ENCODE assay signal across 7 cellular contexts in the genomic region with DNA sequence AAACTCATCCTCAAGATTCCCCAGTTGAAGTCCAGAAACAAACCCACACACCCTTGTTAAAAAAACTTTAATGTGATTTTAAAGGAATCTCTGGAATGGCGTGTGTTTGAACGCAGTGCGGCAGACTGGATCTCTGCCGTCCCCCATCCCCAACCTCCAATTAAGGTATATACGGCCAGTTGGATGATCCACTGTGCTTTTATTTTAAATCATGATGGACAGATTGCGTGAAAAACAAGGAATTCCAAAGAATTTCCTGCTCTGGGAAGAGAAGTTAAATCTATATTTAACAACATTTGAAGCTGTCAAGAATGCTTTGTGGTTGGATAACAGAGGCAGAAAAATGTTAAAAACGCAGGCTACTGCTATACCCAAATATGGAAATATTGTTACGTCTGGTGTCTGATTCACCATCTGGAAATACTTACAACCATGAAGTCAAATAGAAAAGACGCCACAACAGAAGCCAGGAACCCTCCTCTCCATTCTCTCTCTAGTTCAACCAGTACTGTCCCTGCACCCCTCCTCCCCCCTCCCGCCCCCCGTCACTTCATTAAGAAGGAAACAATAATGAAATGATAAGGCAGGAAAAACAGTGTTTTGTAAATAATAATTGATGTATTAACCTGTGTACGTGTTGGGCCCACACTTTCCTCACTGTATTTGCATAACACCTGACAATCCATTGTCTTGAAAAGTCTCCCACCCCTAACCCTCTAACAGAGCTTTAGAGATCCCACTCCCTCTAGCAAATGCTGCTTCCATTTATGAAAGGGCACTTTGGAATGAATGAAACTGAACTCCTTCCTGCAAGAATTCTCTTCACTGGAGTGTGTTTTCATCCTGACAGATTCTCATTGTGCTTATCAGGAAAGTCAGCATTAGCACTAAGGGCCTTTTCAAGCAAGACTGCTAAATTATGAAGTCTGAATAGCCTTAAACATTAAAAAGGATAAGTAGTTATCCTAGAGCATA. TPM values are rescaled to one million over a fixed set of nuclear protein-coding genes. Genes with fewer than 3 reads are reported as not detected.
DNase-seq lines count a peak whose midpoint lies in the region; ATAC-seq and TF ChIP-seq lines count a peak whose summit lies in the region.

No MANE protein-coding gene starts in this region.

- TF ChIP-seq POLR2A in breast epithelium (IDR thresholded peaks at IDR 0.05): no peak
- peak in 1 of 2 donors; percentile 6 for TF ChIP-seq POLR2A in tibial nerve (IDR thresholded peaks at IDR 0.05)

- H3K36me3 Mint-ChIP-seq in CD8-positive, alpha-beta memory T cell: no peaks in the 10 kb centered on the region

- H3K4me1 Mint-ChIP-seq in CD8-positive, alpha-beta memory T cell: peaks cover 19 to 52% (median 28%) of the 10 kb centered on the region in 3 donors

- intact Hi-C loops in breast epithelium (cut with DNase I; ENCODE audit: low total_unique reads) (loop anchor here (10.0 kb wide), 1 partner anchor 274 kb away; no protein-coding TSS in a partner anchor), left lung (cut with DNase I) (no loop called here), posterior vena cava (cut with DNase I) (loop anchor here in 1 of 2 donors (5.0 to 10.0 kb wide), 2 partner anchors 54 to 271 kb away; no protein-coding TSS in a partner anchor)

- H3K27ac Mint-ChIP-seq in CD8-positive, alpha-beta memory T cell: no peak overlapping the region

- H3K36me3 ChIP-seq in breast epithelium (no peaks in the 10 kb centered on the region), left lung (peaks cover 0 to 9% of the 10 kb centered on the region in 2 donors), tibial nerve (peaks cover 0 to 13% (median 0%) of the 10 kb centered on the region in 3 donors)
- H3K36me3 ChIP-seq in CD8-positive, alpha-beta memory T cell (ENCODE audit: insufficient read depth, low read length): no peaks in the 10 kb centered on the region

- H3K27me3 Mint-ChIP-seq in CD8-positive, alpha-beta memory T cell: peaks cover 58 to 81% of the 10 kb centered on the region in 2 donors

- WGBS in tibial nerve, 2 donors: 26% methylated on average over 12 of the region's 12 CpGs

- no peaks in the 10 kb centered on the region for H3K9me3 ChIP-seq in breast epithelium
- H3K9me3 ChIP-seq in left lung: no peaks in the 10 kb centered on the region
- H3K9me3 ChIP-seq in tibial nerve: no peaks in the 10 kb centered on the region
- H3K9me3 ChIP-seq in CD8-positive, alpha-beta memory T cell (ENCODE audit: low read length): no peaks in the 10 kb centered on the region

- peaks cover 0 to 6% of the 10 kb centered on the region in 2 donors for H3K4me1 ChIP-seq in breast epithelium
- peaks cover 0 to 57% of the 10 kb centered on the region in 2 donors for H3K4me1 ChIP-seq in left lung
- peaks cover 0 to 51% (median 11%) of the 10 kb centered on the region in 4 donors for H3K4me1 ChIP-seq in tibial nerve
- no peaks in the 10 kb centered on the region for H3K4me1 ChIP-seq in CD8-positive, alpha-beta memory T cell (ENCODE audit: insufficient read depth, low read length)

- peak; percentile 18 to 51 for TF ChIP-seq EP300 in tibial nerve (IDR thresholded peaks at IDR 0.05)

- H3K9me3 Mint-ChIP-seq in CD8-positive, alpha-beta memory T cell: no peaks in the 10 kb centered on the region

- POLR2A ChIA-PET in CD8-positive, alpha-beta memory T cell (lab: Charles Lee): no interaction called here

- DNase-seq in HT1080 (ENCODE audit: low read depth) (peak; percentile 89), breast epithelium (ENCODE audit: low spot score in 2 of 2) (peak in 1 of 2 donors; percentile 39), left lung (no peak), tibial nerve (ENCODE audit: low spot score in 2 of 2) (no peak), posterior vena cava (ENCODE audit: low spot score) (no peak)
- no peak for DNase-seq in CD8-positive, alpha-beta memory T cell

- peak overlapping the region; percentile 73 to 86 (median 73) for H3K4me3 ChIP-seq in breast epithelium
- H3K4me3 ChIP-seq in left lung: peak overlapping the region; percentile 51 to 54
- peak overlapping the region; percentile 43 to 79 (median 65) for H3K4me3 ChIP-seq in tibial nerve
- no peak overlapping the region for H3K4me3 ChIP-seq in CD8-positive, alpha-beta memory T cell (ENCODE audit: low read length)

- CTCF ChIA-PET in CD8-positive, alpha-beta memory T cell (lab: Charles Lee): no interaction called here

- peak overlapping the region in 1 of 7 donors; percentile 9 for H3K4me3 Mint-ChIP-seq in CD8-positive, alpha-beta memory T cell

- no peak for ATAC-seq in left lung
- ATAC-seq in HG02798 (IDR thresholded peaks at IDR 0.05; ENCODE audit: poor library complexity, unreplicated experiment): no peak

- H3K27me3 ChIP-seq in breast epithelium: no peaks in the 10 kb centered on the region
- peaks cover 0 to 62% of the 10 kb centered on the region in 2 donors for H3K27me3 ChIP-seq in left lung
- H3K27me3 ChIP-seq in tibial nerve: no peaks in the 10 kb centered on the region
- peaks cover 17% of the 10 kb centered on the region for H3K27me3 ChIP-seq in CD8-positive, alpha-beta memory T cell (ENCODE audit: insufficient read depth, low read length, poor library complexity, severe bottlenecking)

- H3K27ac ChIP-seq in breast epithelium (peak overlapping the region; percentile 99), left lung (peak overlapping the region; percentile 87 to 95), tibial nerve (peak overlapping the region; percentile 84 to 100 (median 96))
- H3K27ac ChIP-seq in CD8-positive, alpha-beta memory T cell (ENCODE audit: low read depth, low read length): no peak overlapping the region

- TF ChIP-seq CTCF in breast epithelium (IDR thresholded peaks at IDR 0.05) (no peak), left lung (IDR thresholded peaks at IDR 0.05) (no peak), tibial nerve (IDR thresholded peaks at IDR 0.05) (no peak)

RNA-seq across cellular contexts. Expression of a gene that starts 2.0 kb away (rescaled TPM):
- 22.9 and 38.1 TPM in 2 replicates for total RNA-seq in HT1080 (2014; rRNA removed; shearing (Covaris generic))
- polyA plus RNA-seq in HT1080 (2015; cell fraction: cytosol; rRNA removed): 367 and 414 TPM in 2 replicates
- 987 and 1,103 TPM in 2 replicates for polyA plus RNA-seq in HT1080 (2015; cell fraction: nucleus; rRNA removed)
- total RNA-seq in breast epithelium (100 to 1,000 TPM; 109 to 243 (median 110) TPM), left lung (100 to 1,000 TPM; 163 to 554 TPM), tibial nerve (100 to 1,000 TPM in 2 of 4 donors, 10 to 100 TPM in 2; 63.0 to 273 (median 124) TPM), posterior vena cava (100 to 1,000 TPM; 289 to 751 TPM)
- under 1 TPM in 1 of 2 experiments, not detected in 1; 0.09 TPM for total RNA-seq in CD8-positive, alpha-beta memory T cell
- polyA plus RNA-seq in CD8-positive, alpha-beta memory T cell: not detected

Comparison
In these comparisons a context has a peak if more than half of its experiments do, and no peak if none do; other contexts are left out.
1. RNA of a gene that starts 2.0 kb away (total RNA-seq): 289 to 751 TPM in posterior vena cava, 163 to 554 TPM in left lung, 63.0 to 273 TPM in tibial nerve, 109 to 243 TPM in breast epithelium and 22.9 to 38.1 TPM in HT1080; 0.09 TPM in CD8-positive, alpha-beta memory T cell; every median in the first group is over 10 times any median in the second.